In the genomic region with DNA sequence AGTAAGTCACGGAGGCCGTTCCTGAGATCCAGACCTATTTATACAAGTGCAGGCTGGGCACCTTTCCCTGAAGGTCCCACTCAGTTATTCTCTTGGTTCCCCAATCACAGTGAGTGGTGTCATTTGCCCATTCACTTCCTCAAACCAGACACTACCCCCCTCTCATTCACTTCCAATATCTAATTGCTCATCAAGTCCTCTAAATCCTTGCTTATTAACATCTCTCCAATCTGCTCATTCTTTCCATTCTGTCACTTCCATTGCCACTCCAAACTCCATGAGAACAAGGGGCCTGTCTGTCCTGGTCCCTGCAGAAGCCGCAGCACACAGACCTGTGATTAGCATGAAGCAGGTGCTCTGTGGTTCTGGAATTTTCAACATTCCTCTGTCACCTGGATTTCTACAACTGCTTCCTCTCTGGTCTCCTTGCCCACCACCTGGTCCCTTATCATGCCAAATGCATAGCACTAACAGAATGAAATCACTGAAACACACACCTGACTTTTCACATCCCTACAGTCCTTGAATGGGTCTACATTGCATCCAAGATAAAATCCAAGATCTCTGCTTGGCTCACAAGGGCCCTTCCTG, we compare ENCODE assay signal across 14 cellular contexts. TPM values are rescaled to one million over a fixed set of nuclear protein-coding genes. Genes with fewer than 3 reads are reported as not detected.
A peak's percentile ranks its signal among the peaks of the same experiment; 100 is the strongest.
DNase-seq lines count a peak whose midpoint lies in the region; ATAC-seq and TF ChIP-seq lines count a peak whose summit lies in the region.
"Had no signal": no experiment of that assay in that cellular context is flagged by ENCODE, and none has a peak within 500 bp of the region (broad histone marks: within the 10 kb centered on the region; RNA-seq: fewer than 3 reads in every experiment).

No MANE protein-coding gene starts in this region.

- intact Hi-C loops in esophagus squamous epithelium (cut with DNase I) (no loop called here), stomach (cut with DNase I; ENCODE audit: low total_unique reads) (no loop called here), posterior cingulate gyrus (cut with DNase I) (no loop called here)

- TF ChIP-seq CTCF in esophagus squamous epithelium (IDR thresholded peaks at IDR 0.05) (no peak), type B pancreatic cell (conservative IDR thresholded peaks at IDR 0.05) (no peak), stomach (IDR thresholded peaks at IDR 0.05) (no peak), endothelial cell (IDR thresholded peaks at IDR 0.05; ENCODE audit: unreplicated experiment) (no peak)

- peaks cover 16 to 59% (median 34%) of the 10 kb centered on the region in 3 donors for H3K4me1 ChIP-seq in esophagus squamous epithelium
- H3K4me1 ChIP-seq in stomach, result peaks cover 0 to 56% (median 32%) of the 10 kb centered on the region in 4 donors
- H3K4me1 ChIP-seq: colonic mucosa had no signal

- H3K4me3 ChIP-seq in esophagus squamous epithelium (no peak overlapping the region), stomach (no peak overlapping the region)
- H3K4me3 ChIP-seq: adrenal gland, colonic mucosa, pancreas had no signal

- TF ChIP-seq EP300 in stomach (IDR thresholded peaks at IDR 0.05), result no peak

- 67 to 91% methylated on average over 2 to 3 of the region's 3 CpGs for WGBS in esophagus squamous epithelium, 2 donors
- 49 to 91% (median 74%) methylated on average over 2 to 3 of the region's 3 CpGs for WGBS in stomach, 5 donors

- TF ChIP-seq POLR2A in esophagus squamous epithelium (IDR thresholded peaks at IDR 0.05), result no peak
- TF ChIP-seq POLR2A in stomach (IDR thresholded peaks at IDR 0.05), result no peak

- no peaks in the 10 kb centered on the region for H3K9me3 ChIP-seq in esophagus squamous epithelium
- H3K9me3 ChIP-seq in stomach, result no peaks in the 10 kb centered on the region
- H3K9me3 ChIP-seq: adrenal gland, colonic mucosa, pancreas had no signal

- H3K27me3 Mint-ChIP-seq in activated naive CD8-positive, alpha-beta T cell, result no peaks in the 10 kb centered on the region
- H3K27me3 Mint-ChIP-seq in activated naive CD8-positive, alpha-beta T cell treated with anti-CD3 and anti-CD28 coated beads for 36 hours, result no peaks in the 10 kb centered on the region
- H3K27me3 Mint-ChIP-seq in T-cell (no peaks in the 10 kb centered on the region), type B pancreatic cell (no peaks in the 10 kb centered on the region), endothelial cell (ENCODE audit: unreplicated experiment) (no peaks in the 10 kb centered on the region)

- H3K27ac ChIP-seq in esophagus squamous epithelium (peak overlapping the region; percentile 59 to 82 (median 74)), stomach (peak overlapping the region in 1 of 5 donors; percentile 18)
- H3K27ac ChIP-seq: adrenal gland, colonic mucosa, pancreas had no signal

- POLR2A ChIA-PET in T-cell (lab: Charles Lee), result no interaction called here

- peaks cover 56% of the 10 kb centered on the region for H3K4me1 Mint-ChIP-seq in activated naive CD8-positive, alpha-beta T cell (ENCODE audit: low read depth)
- peaks cover 48% of the 10 kb centered on the region for H3K4me1 Mint-ChIP-seq in activated naive CD8-positive, alpha-beta T cell treated with anti-CD3 and anti-CD28 coated beads for 36 hours
- H3K4me1 Mint-ChIP-seq in T-cell (peaks cover 49 to 66% (median 52%) of the 10 kb centered on the region in 3 donors), type B pancreatic cell (ENCODE audit: unreplicated experiment) (peaks cover 33% of the 10 kb centered on the region), endothelial cell (ENCODE audit: unreplicated experiment) (peaks cover 10% of the 10 kb centered on the region)

- H3K4me3 Mint-ChIP-seq in activated naive CD8-positive, alpha-beta T cell, result peak overlapping the region; percentile 17
- H3K4me3 Mint-ChIP-seq in activated naive CD8-positive, alpha-beta T cell treated with anti-CD3 and anti-CD28 coated beads for 36 hours, result no peak overlapping the region
- H3K4me3 Mint-ChIP-seq in T-cell (peak overlapping the region in 1 of 3 donors; percentile 29), type B pancreatic cell (peak overlapping the region; percentile 5), endothelial cell (ENCODE audit: unreplicated experiment) (no peak overlapping the region)

- H3K27me3 ChIP-seq in esophagus squamous epithelium, result no peaks in the 10 kb centered on the region
- H3K27me3 ChIP-seq in stomach, result no peaks in the 10 kb centered on the region
- H3K27me3 ChIP-seq: adrenal gland, colonic mucosa, pancreas had no signal

- CTCF ChIA-PET in T-cell (lab: Charles Lee), result no interaction called here

- H3K9me3 Mint-ChIP-seq in activated naive CD8-positive, alpha-beta T cell (ENCODE audit: low read depth), result no peaks in the 10 kb centered on the region
- peaks cover 3% of the 10 kb centered on the region for H3K9me3 Mint-ChIP-seq in activated naive CD8-positive, alpha-beta T cell treated with anti-CD3 and anti-CD28 coated beads for 36 hours
- H3K9me3 Mint-ChIP-seq in T-cell (no peaks in the 10 kb centered on the region), type B pancreatic cell (no peaks in the 10 kb centered on the region), endothelial cell (ENCODE audit: unreplicated experiment) (no peaks in the 10 kb centered on the region)

- peaks cover 9% of the 10 kb centered on the region for H3K36me3 Mint-ChIP-seq in activated naive CD8-positive, alpha-beta T cell
- peaks cover 29% of the 10 kb centered on the region for H3K36me3 Mint-ChIP-seq in activated naive CD8-positive, alpha-beta T cell treated with anti-CD3 and anti-CD28 coated beads for 36 hours
- H3K36me3 Mint-ChIP-seq in T-cell, result peaks cover 2% of the 10 kb centered on the region
- H3K36me3 Mint-ChIP-seq in type B pancreatic cell, result peaks cover 5% of the 10 kb centered on the region
- no peaks in the 10 kb centered on the region for H3K36me3 Mint-ChIP-seq in endothelial cell (ENCODE audit: low read depth, unreplicated experiment)

- DNase-seq in activated naive CD8-positive, alpha-beta T cell treated with anti-CD3 and anti-CD28 coated beads for 36 hours, result no peak
- DNase-seq in T-cell (no peak), esophagus squamous epithelium (lab: John Stamatoyannopoulos, UW) (no peak), type B pancreatic cell (ENCODE audit: extremely low spot score, unreplicated experiment) (no peak), stomach (no peak), posterior cingulate gyrus (no peak), endothelial cell (ENCODE audit: low spot score) (no peak)
- DNase-seq: colonic mucosa, MM.1S, NCI-H345, pancreas, T-helper 9 cell had no signal

- no peak for ATAC-seq in T-cell (replicated peaks in 1 of 4)

- H3K36me3 ChIP-seq in esophagus squamous epithelium, result no peaks in the 10 kb centered on the region
- no peaks in the 10 kb centered on the region for H3K36me3 ChIP-seq in stomach
- H3K36me3 ChIP-seq: adrenal gland, colonic mucosa, pancreas had no signal

- H3K27ac Mint-ChIP-seq in activated naive CD8-positive, alpha-beta T cell, result peak overlapping the region; percentile 42
- no peak overlapping the region for H3K27ac Mint-ChIP-seq in activated naive CD8-positive, alpha-beta T cell treated with anti-CD3 and anti-CD28 coated beads for 36 hours
- peak overlapping the region; percentile 1 to 45 for H3K27ac Mint-ChIP-seq in T-cell
- no peak overlapping the region for H3K27ac Mint-ChIP-seq in type B pancreatic cell
- H3K27ac Mint-ChIP-seq in endothelial cell (ENCODE audit: unreplicated experiment), result no peak overlapping the region

RNA-seq across cellular contexts. Expression of a gene that starts 55.8 kb away (rescaled TPM):
- 10 to 100 TPM; 27.8 to 32.8 TPM for total RNA-seq in activated naive CD8-positive, alpha-beta T cell treated with anti-CD3 and anti-CD28 coated beads for 36 hours
- 100 to 1,000 TPM in 1 of 5 donors, 10 to 100 TPM in 4; 65.1 to 101 (median 77.5) TPM for total RNA-seq in T-cell
- 10 to 100 TPM; 17.5 to 50.5 (median 28.5) TPM for total RNA-seq in esophagus squamous epithelium
- 33.7 and 35.1 TPM in 2 replicates for total RNA-seq in type B pancreatic cell (ENCODE audit: low replicate concordance)
- 100 to 1,000 TPM in 1 of 5 donors, 10 to 100 TPM in 4; 32.4 to 106 (median 64.6) TPM for total RNA-seq in stomach
- 1 to 10 TPM; 5.2 to 8.7 (median 7.6) TPM for polyA plus RNA-seq in stomach
- total RNA-seq in endothelial cell (ENCODE audit: unreplicated experiment), result 18.7 TPM

Comparison
In these comparisons a context has a peak if more than half of its experiments do, and no peak if none do; other contexts are left out.
1. H3K27ac Mint-ChIP-seq: peak in activated naive CD8-positive, alpha-beta T cell (single experiment) and T-cell (2 of 2); none in activated naive CD8-positive, alpha-beta T cell treated with anti-CD3 and anti-CD28 coated beads for 36 hours (single experiment), type B pancreatic cell (single experiment) and endothelial cell (single experiment).
2. H3K4me3 Mint-ChIP-seq: peak in activated naive CD8-positive, alpha-beta T cell (single experiment) and type B pancreatic cell (single experiment); none in activated naive CD8-positive, alpha-beta T cell treated with anti-CD3 and anti-CD28 coated beads for 36 hours (single experiment) and endothelial cell (single experiment).